Comparison of ENCODE assay signal across 9 cellular contexts in the genomic region with DNA sequence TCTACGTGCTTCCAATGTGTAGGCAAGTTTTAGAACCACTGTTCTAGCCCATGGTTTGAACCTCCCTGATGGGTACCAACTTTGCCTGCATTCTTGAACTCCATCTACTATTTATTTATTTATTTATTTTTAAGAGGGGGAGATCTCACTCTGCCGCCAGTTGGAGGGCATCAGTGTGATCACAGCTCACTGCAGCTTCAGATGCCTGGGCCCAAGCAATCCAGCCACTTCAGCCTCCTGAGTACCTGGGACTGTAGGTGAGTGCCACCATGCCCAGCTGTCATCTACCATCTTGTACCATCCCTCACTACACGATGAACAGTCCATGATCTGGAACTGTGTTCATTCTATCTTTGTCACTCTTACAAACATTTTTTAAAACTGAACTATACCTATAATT. TPM values are rescaled to one million over a fixed set of nuclear protein-coding genes. Genes with fewer than 3 reads are reported as not detected.
DNase-seq lines count a peak whose midpoint lies in the region; ATAC-seq, FAIRE-seq and TF ChIP-seq lines count a peak whose summit lies in the region.
"Had no signal": no experiment of that assay in that cellular context is flagged by ENCODE, and none has a peak within 500 bp of the region (broad histone marks: within the 10 kb centered on the region; RNA-seq: fewer than 3 reads in every experiment).

No MANE protein-coding gene starts in this region.

- H4K5ac ChIP-seq in H9 (ENCODE audit: insufficient read length, low read depth, low read length), result no peak overlapping the region

- H2BK12ac ChIP-seq in H9 (ENCODE audit: insufficient read length, low read depth, low read length), result no peak overlapping the region

- no peaks in the 10 kb centered on the region for H3K36me3 Mint-ChIP-seq in CD4-positive, CD25-positive, alpha-beta regulatory T cell
- H3K36me3 Mint-ChIP-seq in H9 (ENCODE audit: insufficient read depth in 1 of 3, low read depth in 3 of 3), result peaks cover 0 to 5% (median 5%) of the 10 kb centered on the region in 3 experiments; a peak in 6 of 7 replicates
- H3K36me3 Mint-ChIP-seq in natural killer cell treated with Interleukin-12 subunit alpha and Interleukin-12 subunit beta and Interleukin-15 and Interleukin-18, amount 100 ng/mL, for 72 hours, result no peaks in the 10 kb centered on the region

- no peak overlapping the region for H3K14ac ChIP-seq in H9 (ENCODE audit: insufficient read depth, low read length)

- CTCF ChIA-PET in GM12878 (lab: Yijun Ruan, JAX), result interaction anchor here (0.6 to 8.7 kb wide), 12 partner anchors 12 to 856 kb away, joined by 3 to 117 read pairs (median 5); partner anchors contain the start of gene HLA-F

- no peaks in the 10 kb centered on the region for H3K27me3 Mint-ChIP-seq in CD4-positive, CD25-positive, alpha-beta regulatory T cell
- peaks cover 57% of the 10 kb centered on the region for H3K27me3 Mint-ChIP-seq in H9 (ENCODE audit: low read depth)
- H3K27me3 Mint-ChIP-seq in natural killer cell treated with Interleukin-12 subunit alpha and Interleukin-12 subunit beta and Interleukin-15 and Interleukin-18, amount 100 ng/mL, for 72 hours, result no peaks in the 10 kb centered on the region

- H3K4me3 ChIP-seq in CD4-positive, CD25-positive, alpha-beta regulatory T cell (ENCODE audit: low read depth, low read length), result no peak overlapping the region
- peak overlapping the region; percentile 66; the same call in 1 of the 2 replicates for H3K4me3 ChIP-seq in GM12878

- peak overlapping the region; percentile 91 to 96 (median 96) for H3K4me3 Mint-ChIP-seq in CD4-positive, CD25-positive, alpha-beta regulatory T cell
- H3K4me3 Mint-ChIP-seq in H9, result peak overlapping the region; percentile 77 to 87; a peak in 4 of 5 replicates
- peak overlapping the region; percentile 92 for H3K4me3 Mint-ChIP-seq in natural killer cell treated with Interleukin-12 subunit alpha and Interleukin-12 subunit beta and Interleukin-15 and Interleukin-18, amount 100 ng/mL, for 72 hours

- intact Hi-C loops in GM12878 (cut with micrococcal nuclease; ENCODE audit: unreplicated experiment), result loop anchor here (10.0 kb wide), 1 partner anchor 97 kb away; the partner anchor contains the start of gene MOG

- peak overlapping the region; percentile 72 for H3K27ac ChIP-seq in CD4-positive, CD25-positive, alpha-beta regulatory T cell (ENCODE audit: insufficient read depth, low read length, poor library complexity, severe bottlenecking)
- H3K27ac ChIP-seq in H9 (ENCODE audit: insufficient read length, low read depth, low read length) (no peak overlapping the region), GM12878 (ENCODE audit: control insufficient read depth, insufficient read depth) (no peak overlapping the region)

- H3K9me3 Mint-ChIP-seq in CD4-positive, CD25-positive, alpha-beta regulatory T cell, result peaks cover 0 to 1% (median 0%) of the 10 kb centered on the region in 7 donors
- peaks cover 0 to 2% of the 10 kb centered on the region in 2 experiments; a peak in 2 of 5 replicates for H3K9me3 Mint-ChIP-seq in H9
- H3K9me3 Mint-ChIP-seq in natural killer cell treated with Interleukin-12 subunit alpha and Interleukin-12 subunit beta and Interleukin-15 and Interleukin-18, amount 100 ng/mL, for 72 hours, result no peaks in the 10 kb centered on the region

- H2BK120ac ChIP-seq in H9 (ENCODE audit: low read depth, low read length, poor library complexity, severe bottlenecking), result no peak overlapping the region

- in situ Hi-C loops in GM12878 (cut with MboI), result no loop called here

- H2AFZ ChIP-seq in H9 (ENCODE audit: low read length) (no peak overlapping the region), GM12878 (ENCODE audit: control insufficient read depth, low read depth, low read length) (no peak overlapping the region)

- H4K8ac ChIP-seq in H9 (replicated peaks; ENCODE audit: insufficient read length, low read depth, low read length), result no peak overlapping the region

- POLR2A ChIA-PET in GM12878 (lab: Charles Lee), result interaction anchor here (1.0 to 1.5 kb wide), 2 partner anchors 9 to 34 kb away, joined by 3 read pairs; no protein-coding TSS in a partner anchor

- peaks cover 4 to 59% (median 23%) of the 10 kb centered on the region in 4 donors for H3K4me1 Mint-ChIP-seq in CD4-positive, CD25-positive, alpha-beta regulatory T cell
- H3K4me1 Mint-ChIP-seq in H9, result peaks cover 36% of the 10 kb centered on the region in 2 experiments
- peaks cover 47 to 48% of the 10 kb centered on the region in 2 donors for H3K4me1 Mint-ChIP-seq in natural killer cell treated with Interleukin-12 subunit alpha and Interleukin-12 subunit beta and Interleukin-15 and Interleukin-18, amount 100 ng/mL, for 72 hours (ENCODE audit: low read depth in 2 of 2)

- H3K9ac ChIP-seq in H9 (ENCODE audit: extremely low read depth, insufficient read length, low read length), result no peak overlapping the region
- peak overlapping the region; percentile 94; the same call in 1 of the 2 replicates for H3K9ac ChIP-seq in GM12878 (ENCODE audit: control insufficient read depth, insufficient read depth, low read length)

- no peak overlapping the region for H2AK5ac ChIP-seq in H9 (ENCODE audit: insufficient read length, low read length)

- H3K23ac ChIP-seq in H9 (ENCODE audit: insufficient read length, low read depth, low read length), result no peak overlapping the region

- H3K79me2 ChIP-seq in H9 (ENCODE audit: insufficient read depth, low read length) (no peaks in the 10 kb centered on the region), GM12878 (ENCODE audit: control insufficient read depth, insufficient read depth, low read length) (peaks cover 5% of the 10 kb centered on the region)

- H3K56ac ChIP-seq in H9 (ENCODE audit: insufficient read length, low read depth, low read length), result no peak overlapping the region

- no peak overlapping the region for H3T11ph ChIP-seq in H9 (ENCODE audit: low read length)

- H3K79me1 ChIP-seq in H9 (ENCODE audit: insufficient read depth, low read depth, low read length, poor library complexity, severe bottlenecking), result no peaks in the 10 kb centered on the region

- no peak for TF ChIP-seq EP300 in GM12878 (IDR thresholded peaks at IDR 0.05; ENCODE audit: borderline replicate concordance in 1 of 2, control insufficient read depth in 1 of 2, low read depth in 2 of 2, low read length in 2 of 2)

- H2BK20ac ChIP-seq in H9 (ENCODE audit: low read depth, low read length, poor library complexity, severe bottlenecking), result no peak overlapping the region

- peaks cover 38% of the 10 kb centered on the region for H3K4me1 ChIP-seq in CD4-positive, CD25-positive, alpha-beta regulatory T cell (ENCODE audit: control insufficient read depth, insufficient read depth, low read length, poor library complexity, severe bottlenecking)
- peaks cover 3% of the 10 kb centered on the region; the same call in 1 of the 2 replicates for H3K4me1 ChIP-seq in H9 (ENCODE audit: insufficient read depth, low read length)
- peaks cover 10% of the 10 kb centered on the region for H3K4me1 ChIP-seq in GM12878 (ENCODE audit: control insufficient read depth, insufficient read depth, low read length)

- H3K27me3 ChIP-seq in CD4-positive, CD25-positive, alpha-beta regulatory T cell (ENCODE audit: control insufficient read depth, insufficient read depth, low read length), result no peaks in the 10 kb centered on the region
- peaks cover 6% of the 10 kb centered on the region; the same call in 1 of the 2 replicates for H3K27me3 ChIP-seq in H9 (ENCODE audit: insufficient read depth, low read length)
- no peaks in the 10 kb centered on the region for H3K27me3 ChIP-seq in GM12878 (replicated peaks in 1 of 2; ENCODE audit: control insufficient read depth in 2 of 2, insufficient read depth in 2 of 2, low read length in 1 of 2)

- H3K27ac Mint-ChIP-seq in CD4-positive, CD25-positive, alpha-beta regulatory T cell, result peak overlapping the region in 2 of 3 donors; percentile 93 to 95
- no peak overlapping the region for H3K27ac Mint-ChIP-seq in H9
- H3K27ac Mint-ChIP-seq in natural killer cell treated with Interleukin-12 subunit alpha and Interleukin-12 subunit beta and Interleukin-15 and Interleukin-18, amount 100 ng/mL, for 72 hours, result peak overlapping the region in 1 of 2 donors; percentile 95

- no peak overlapping the region for H4K91ac ChIP-seq in H9 (ENCODE audit: insufficient read length, low read depth, low read length)

- no CpG with 5 or more reads among the region's 3 CpGs for WGBS in H9 (ENCODE audit: extremely low coverage, insufficient read length, low lambda C conversion rate)
- 100% methylated on average over 3 of the region's 3 CpGs for WGBS in GM12878 (ENCODE audit: insufficient coverage, insufficient replicate concordance, low lambda C conversion rate, missing lambda C conversion rate)

- ATAC-seq in CD4-positive, CD25-positive, alpha-beta regulatory T cell (ENCODE audit: low read depth in 2 of 2), result no peak
- ATAC-seq in GM12878, result no peak
- no peak for ATAC-seq in natural killer cell treated with Interleukin-12 subunit alpha and Interleukin-12 subunit beta and Interleukin-15 and Interleukin-18, amount 100 ng/mL, for 72 hours

- peaks cover 18% of the 10 kb centered on the region for H3K23me2 ChIP-seq in H9 (ENCODE audit: insufficient read length, low read depth, low read length, poor library complexity, severe bottlenecking)

- TF ChIP-seq RAD21 in GM12878 (IDR thresholded peaks at IDR 0.05; ENCODE audit: insufficient read depth, low read depth, low read length), result no peak

- no peak overlapping the region for H3K4ac ChIP-seq in H9 (ENCODE audit: low read depth, low read length)

- H3K4me2 ChIP-seq in H9 (ENCODE audit: insufficient read depth, insufficient read length, low read length) (peak overlapping the region; percentile 61), GM12878 (ENCODE audit: control insufficient read depth, insufficient read depth) (peak overlapping the region; percentile 79)

- H2BK15ac ChIP-seq in H9 (ENCODE audit: low read depth, low read length), result no peak overlapping the region

- DNase-seq in CD4-positive, CD25-positive, alpha-beta regulatory T cell, result no peak
- DNase-seq in H9 (no peak), GM12878 (ENCODE audit: low read depth, low spot score) (no peak), NOMO-1 treated with DMSO at 0.1 percent for 48 hours (lab: John Stamatoyannopoulos, UW; ENCODE audit: unreplicated experiment) (no peak), amniotic stem cell (lab: John Stamatoyannopoulos, UW) (no peak), NCI-H146 treated with DMSO at 0.1 percent for 48 hours (lab: John Stamatoyannopoulos, UW; ENCODE audit: unreplicated experiment) (no peak), 8988T (no peak)
- no peak for DNase-seq in natural killer cell treated with Interleukin-12 subunit alpha and Interleukin-12 subunit beta and Interleukin-15 and Interleukin-18, amount 100 ng/mL, for 72 hours (ENCODE audit: low spot score)
- DNase-seq: activated effector memory CD4-positive, alpha-beta T cell treated with anti-CD3 and anti-CD28 coated beads, Interleukin-2, amount 50 U/mL, for 16 hours had no signal

- no peaks in the 10 kb centered on the region for H3K36me3 ChIP-seq in CD4-positive, CD25-positive, alpha-beta regulatory T cell (ENCODE audit: control insufficient read depth, insufficient read depth, low read length)
- H3K36me3 ChIP-seq in GM12878 (ENCODE audit: control insufficient read depth in 2 of 2, insufficient read depth in 2 of 2, low read length in 1 of 2), result no peaks in the 10 kb centered on the region

- TF ChIP-seq CTCF in H9 (conservative IDR thresholded peaks at IDR 0.05), result no peak
- no peak for TF ChIP-seq CTCF in GM12878 (IDR thresholded peaks at IDR 0.05 in 2 of 3, conservative IDR thresholded peaks at IDR 0.05 in 1 of 3; ENCODE audit: control insufficient read depth in 2 of 3, extremely low read depth in 1 of 3, insufficient read depth in 1 of 3, low read depth in 3 of 3, low read length in 3 of 3)

- RAD21 ChIA-PET in GM12878 (lab: Charles Lee; ENCODE audit: unreplicated experiment), result interaction anchor here (1.1 to 1.9 kb wide), 2 partner anchors 13 to 45 kb away, joined by 3 to 10 read pairs; no protein-coding TSS in a partner anchor

- no peak for TF ChIP-seq POLR2A in GM12878 (IDR thresholded peaks at IDR 0.05; ENCODE audit: low read depth, low read length)

- no peak for FAIRE-seq in GM12878 (lab: Jason Lieb, UNC)

- H3K9me3 ChIP-seq in CD4-positive, CD25-positive, alpha-beta regulatory T cell (ENCODE audit: control insufficient read depth in 2 of 2, low read length in 2 of 2), result no peaks in the 10 kb centered on the region
- H3K9me3 ChIP-seq in H9 (ENCODE audit: control insufficient read depth, low read depth, low read length), result no peaks in the 10 kb centered on the region
- no peaks in the 10 kb centered on the region for H3K9me3 ChIP-seq in GM12878 (replicated peaks; ENCODE audit: control insufficient read depth, insufficient read depth, low read length)

- H4K20me1 ChIP-seq in H9 (ENCODE audit: control insufficient read depth, insufficient read depth, insufficient read length) (no peaks in the 10 kb centered on the region), GM12878 (ENCODE audit: control insufficient read depth, insufficient read depth) (no peaks in the 10 kb centered on the region)

- SMC1A ChIA-PET in GM12878 (lab: Charles Lee; ENCODE audit: uncharacterized antibody, unreplicated experiment), result interaction anchor here (0.8 to 3.1 kb wide), 7 partner anchors 11 to 97 kb away, joined by 3 to 16 read pairs (median 7); no protein-coding TSS in a partner anchor

- TSS peak; percentile 70 for BruUV-seq in GM12878 (replicated peaks; lab: Mats Ljungman, UMichigan)

- H3K18ac ChIP-seq in H9 (ENCODE audit: insufficient read length, low read depth, low read length), result no peak overlapping the region

- H2BK5ac ChIP-seq in H9 (ENCODE audit: insufficient read length, low read length), result no peak overlapping the region

RNA-seq across cellular contexts. Expression of gene HLA-F, which starts 28.2 kb away (rescaled TPM):
- 1,143 TPM for total RNA-seq in CD4-positive, CD25-positive, alpha-beta regulatory T cell
- 100 to 1,000 TPM; 302 to 457 (median 429) TPM for polyA plus RNA-seq in CD4-positive, CD25-positive, alpha-beta regulatory T cell
- total RNA-seq in H9 (2021) (7.0 and 7.4 TPM in 2 replicates), GM12878 (2014; rRNA removed) (310 and 335 TPM in 2 replicates), GM12878 (2014; rRNA removed; fragmentation: Illumina TruSeq; extraction: Trizol) (147 and 149 TPM in 2 replicates), GM12878 (2021) (302 and 313 TPM in 2 replicates)
- 698 and 699 TPM in 2 replicates for total RNA-seq in GM12878 (2013; cell fraction: nucleolus; rRNA removed)
- 183 TPM for polyA plus RNA-seq in GM12878 (2011; ENCODE audit: low read depth)
- polyA plus RNA-seq in GM12878 (2011; rRNA removed) (174 and 276 TPM in 2 replicates), GM12878 (2014; fragmentation: Illumina TruSeq; extraction: Trizol) (29.4 and 87.6 TPM in 2 replicates), GM12878 (2014; fragmentation: Nextera tagmentation; extraction: Ambion mirVana) (100 to 1,000 TPM in 1 of 2 experiments, 10 to 100 TPM in 1; 30.1 to 107 TPM), GM12878 (2014; rRNA removed) (342 and 354 TPM in 2 replicates), GM12878 (2016; fragmentation: Nextera tagmentation; extraction: Ambion mirVana) (100 to 1,000 TPM; 120 to 143 TPM)
- 229 and 329 TPM in 2 replicates for polyA plus RNA-seq in GM12878 (2011; cell fraction: cytosol; rRNA removed)
- 1,246 and 1,757 TPM in 2 replicates for polyA plus RNA-seq in GM12878 (2011; cell fraction: nucleus; rRNA removed)
- polyA plus RNA-seq in GM12878 (2012), result 338 and 424 TPM in 2 replicates
- polyA minus RNA-seq in GM12878 (2011; rRNA and poly(A)+ RNA removed), result 141 and 186 TPM in 2 replicates
- polyA minus RNA-seq in GM12878 (2011; cell fraction: cytosol; rRNA and poly(A)+ RNA removed), result 53.2 and 58.8 TPM in 2 replicates
- polyA minus RNA-seq in GM12878 (2011; cell fraction: nucleus; rRNA and poly(A)+ RNA removed), result 427 and 490 TPM in 2 replicates
- total RNA-seq in natural killer cell treated with Interleukin-12 subunit alpha and Interleukin-12 subunit beta and Interleukin-15 and Interleukin-18, amount 100 ng/mL, for 72 hours, result 100 to 1,000 TPM; 277 to 518 TPM

Comparison
In these comparisons a context has a peak if more than half of its experiments do, and no peak if none do; other contexts are left out.
1. H3K27ac Mint-ChIP-seq: peak in CD4-positive, CD25-positive, alpha-beta regulatory T cell (2 of 3); none in H9 (0 of 3).
2. RNA of gene HLA-F, which starts 28.2 kb away (total RNA-seq): 1,143 TPM in CD4-positive, CD25-positive, alpha-beta regulatory T cell (single experiment), 277 to 518 TPM in natural killer cell treated with Interleukin-12 subunit alpha and Interleukin-12 subunit beta and Interleukin-15 and Interleukin-18, amount 100 ng/mL, for 72 hours and 147 to 699 TPM in GM12878; 7.0 to 7.4 TPM in H9; every median in the first group is over 10 times any median in the second.
3. Peak in every context shown above with its lines, with median percentiles within 50 percentile points of each other: H3K4me3 Mint-ChIP-seq.